ENCODE assay signal across 9 cellular contexts in the genomic region with DNA sequence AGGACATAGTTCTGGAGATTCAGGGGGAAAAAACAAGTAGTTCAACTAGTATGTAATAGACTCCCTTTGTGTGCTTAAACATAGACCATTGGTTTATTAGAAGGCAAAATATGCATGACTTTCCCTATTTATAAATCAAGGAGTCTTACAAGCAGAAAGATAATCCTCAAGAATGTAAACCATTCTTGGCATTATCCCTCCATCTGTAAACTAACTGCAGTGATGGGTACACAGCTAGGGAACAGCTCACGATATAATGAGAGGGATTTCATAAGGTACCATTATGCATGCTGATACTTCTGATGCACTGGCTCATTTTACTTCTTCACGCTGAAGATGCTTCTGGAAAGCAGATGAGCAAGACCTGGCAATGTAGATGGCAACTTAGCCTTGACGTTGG. TPM values are rescaled to one million over a fixed set of nuclear protein-coding genes. Genes with fewer than 3 reads are reported as not detected.
DNase-seq lines count a peak whose midpoint lies in the region; ATAC-seq, FAIRE-seq and TF ChIP-seq lines count a peak whose summit lies in the region.
"Had no signal": no experiment of that assay in that cellular context is flagged by ENCODE, and none has a peak within 500 bp of the region (broad histone marks: within the 10 kb centered on the region; RNA-seq: fewer than 3 reads in every experiment).

No MANE protein-coding gene starts in this region.

- no peak for TF ChIP-seq RAD21 in K562 (CRISPR knock-in tag; conservative IDR thresholded peaks at IDR 0.05 in 1 of 2, IDR thresholded peaks at IDR 0.05 in 1 of 2)

- H3K4me1 Mint-ChIP-seq in HFFc6 (ENCODE audit: low read depth) (peaks cover 70% of the 10 kb centered on the region), naive B cell (peaks cover 28 to 34% (median 34%) of the 10 kb centered on the region in 3 donors)

- H4K20me1 ChIP-seq in K562 (replicated peaks; ENCODE audit: control insufficient read depth, insufficient read depth, low read length) = no peaks in the 10 kb centered on the region

- TF ChIP-seq EP300 in K562 (IDR thresholded peaks at IDR 0.05; ENCODE audit: low read length) = no peak

- in situ Hi-C loops in K562 (cut with MboI) = no loop called here

- H3K27me3 Mint-ChIP-seq in HFFc6 (ENCODE audit: insufficient read depth) (peaks cover 7% of the 10 kb centered on the region), naive B cell (peaks cover 0 to 7% (median 4%) of the 10 kb centered on the region in 3 donors)

- CTCF ChIA-PET in K562 (lab: Yijun Ruan, JAX; ENCODE audit: low intra/inter-chr PET ratio) = no interaction called here

- no peaks in the 10 kb centered on the region for H3K27me3 ChIP-seq in K562 (ENCODE audit: control insufficient read depth in 2 of 2, insufficient read depth in 2 of 2, low read length in 2 of 2)
- H3K27me3 ChIP-seq in left lung = no peaks in the 10 kb centered on the region

- peak; percentile 89 for DNase-seq in AG10803 (ENCODE audit: low read depth)
- DNase-seq in HFFc6 = peak; percentile 88
- no peak for DNase-seq in K562 (ENCODE audit: extremely low read depth in 1 of 4, low spot score in 3 of 4)
- no peak for DNase-seq in naive B cell
- DNase-seq in NCI-H345 (lab: John Stamatoyannopoulos, UW) = no peak
- no peak for DNase-seq in left lung
- DNase-seq: islet precursor cell had no signal

- H3K27ac Mint-ChIP-seq in HFFc6 (peak overlapping the region; percentile 96), naive B cell (peak overlapping the region; percentile 50 to 100 (median 93))

- H3K4me1 ChIP-seq in K562 (replicated peaks in 1 of 2; ENCODE audit: control insufficient read depth in 2 of 2, insufficient read depth in 2 of 2, low read length in 2 of 2) (peaks cover 5 to 11% of the 10 kb centered on the region in 2 experiments; a peak in 4 of 5 replicates), left lung (peaks cover 18 to 38% of the 10 kb centered on the region in 2 donors)

- H2AFZ ChIP-seq in K562 (ENCODE audit: low read depth, low read length) = 0 out of 2 replicates have a peak overlapping the region, but pooled peaks have one; percentile 45

- H3K4me3 ChIP-seq in AG10803 (ENCODE audit: low read length) (peak overlapping the region; percentile 92), K562 (no peak overlapping the region), left lung (peak overlapping the region in 1 of 2 donors; percentile 77)

- H3K9me3 ChIP-seq in K562 (replicated peaks; ENCODE audit: control insufficient read depth, insufficient read depth, low read depth, low read length) = no peaks in the 10 kb centered on the region
- H3K9me3 ChIP-seq in left lung = no peaks in the 10 kb centered on the region

- no peaks in the 10 kb centered on the region for H3K9me3 Mint-ChIP-seq in HFFc6
- no peaks in the 10 kb centered on the region for H3K9me3 Mint-ChIP-seq in naive B cell

- BruUV-seq in K562 (replicated peaks; lab: Mats Ljungman, UMichigan) = no TSS peak

- no peak for ATAC-seq in K562
- no peak for ATAC-seq in naive B cell (ENCODE audit: low read depth in 2 of 2)
- no peak for ATAC-seq in GM21717 (IDR thresholded peaks at IDR 0.05; ENCODE audit: unreplicated experiment)
- no peak for ATAC-seq in left lung
- no peak for ATAC-seq in GM18867 (IDR thresholded peaks at IDR 0.05; ENCODE audit: unreplicated experiment)

- no peak for FAIRE-seq in K562 (lab: Jason Lieb, UNC)

- H3K27ac ChIP-seq in K562 (ENCODE audit: extremely low read depth, low read depth, low read length) = no peak overlapping the region
- no peak overlapping the region for H3K27ac ChIP-seq in left lung

- no peak for TF ChIP-seq POLR2A in K562 (conservative IDR thresholded peaks at IDR 0.05)

- 72% methylated on average over 3 of the region's 3 CpGs for WGBS in K562 (ENCODE audit: insufficient coverage, low coverage, missing lambda C conversion rate)

- H3K4me3 Mint-ChIP-seq in HFFc6 = peak overlapping the region; percentile 98
- H3K4me3 Mint-ChIP-seq in naive B cell = peak overlapping the region; percentile 93 to 100 (median 98)

- peaks cover 22% of the 10 kb centered on the region; the same call in 2 of the 3 replicates for H3K36me3 ChIP-seq in K562 (ENCODE audit: control insufficient read depth, insufficient read depth, low read length)
- H3K36me3 ChIP-seq in left lung = peaks cover 0 to 5% of the 10 kb centered on the region in 2 donors

- POLR2A ChIA-PET in K562 (lab: Yijun Ruan, JAX) = no interaction called here

- H3K4me2 ChIP-seq in K562 (ENCODE audit: insufficient read depth, low read length) = peak overlapping the region; percentile 99; the same call in 1 of the 2 replicates

- H3K9me1 ChIP-seq in K562 (ENCODE audit: control insufficient read depth, insufficient read depth, low read length) = peaks cover 3% of the 10 kb centered on the region

- TF ChIP-seq CTCF in AG10803 (conservative IDR thresholded peaks at IDR 0.05; ENCODE audit: low read length) (no peak), HFFc6 (IDR thresholded peaks at IDR 0.05) (no peak), K562 (IDR thresholded peaks at IDR 0.05 in 2 of 3, conservative IDR thresholded peaks at IDR 0.05 in 1 of 3; ENCODE audit: insufficient read depth in 2 of 3, low read depth in 1 of 3, low read length in 3 of 3) (no peak), left lung (IDR thresholded peaks at IDR 0.05) (no peak)

- no peak overlapping the region for H3K9ac ChIP-seq in K562 (ENCODE audit: insufficient read depth in 1 of 2, low read depth in 2 of 2, low read length in 2 of 2)

- H3K79me2 ChIP-seq in K562 (ENCODE audit: control insufficient read depth, insufficient read depth, low read length) = peaks cover 35% of the 10 kb centered on the region

- H3K36me3 Mint-ChIP-seq in HFFc6 (ENCODE audit: low read depth) (peaks cover 19% of the 10 kb centered on the region; the same call in 1 of the 2 replicates), naive B cell (no peaks in the 10 kb centered on the region)

- intact Hi-C loops in K562 (cut with micrococcal nuclease) (loop anchor here (10.0 kb wide), 1 partner anchor 1728 kb away; no protein-coding TSS in a partner anchor), left lung (cut with DNase I) (no loop called here)

RNA-seq across cellular contexts. Expression of a gene that starts 0.9 kb away (rescaled TPM):
- total RNA-seq in HFFc6 (2021; fragmentation: NEBNext Ultra II Directional; extraction: Animal tissue kit (Norgen Biotek cat#: 25700)) = 1 to 10 TPM in 3 of 6 experiments, under 1 TPM in 3; 0.71 to 2.2 (median 1.1) TPM
- 0.26 TPM in 1 of 2 replicates, not detected in the other for total RNA-seq in K562 (2011; cell fraction: chromatin; rRNA removed; ENCODE audit: low replicate concordance)
- total RNA-seq in K562 (2011; cell fraction: nucleolus; rRNA removed) = not detected in 2 replicates
- 0.99 TPM in 1 of 2 replicates, not detected in the other for total RNA-seq in K562 (2011; cell fraction: nucleoplasm; rRNA removed)
- total RNA-seq in K562 (2014; rRNA removed) (0.24 TPM in 1 of 2 replicates, not detected in the other), K562 (2014; rRNA removed; fragmentation: Illumina TruSeq; extraction: Trizol) (0.16 and 0.36 TPM in 2 replicates), K562 (2015; rRNA removed; fragmentation: Illumina TruSeq; extraction: Trizol) (0.26 and 0.43 TPM in 2 replicates), K562 (2021) (0.29 and 0.58 TPM in 2 replicates), left lung (1 to 10 TPM; 1.1 to 2.4 TPM)
- polyA plus RNA-seq in K562 (2011; rRNA removed) (0.23 and 0.25 TPM in 2 replicates), K562 (2014; fragmentation: Illumina TruSeq; extraction: Trizol) (0.07 and 0.48 TPM in 2 replicates), K562 (2014; fragmentation: Nextera tagmentation; extraction: Ambion mirVana) (under 1 TPM; 0.15 to 0.35 TPM), K562 (2014; rRNA removed) (0.08 and 0.11 TPM in 2 replicates), naive B cell (ENCODE audit: low read depth in 6 of 6) (10 to 100 TPM in 1 of 6 donors, 1 to 10 TPM in 5; 2.0 to 10.5 (median 3.6) TPM)
- polyA plus RNA-seq in K562 (2011; cell fraction: cytosol; rRNA removed) = 0.21 TPM in 1 of 2 replicates, not detected in the other
- 0.31 and 0.40 TPM in 2 replicates for polyA plus RNA-seq in K562 (2011; cell fraction: nucleus; rRNA removed)
- 0.22 and 0.26 TPM in 2 replicates for polyA plus RNA-seq in K562 (2012)
- 0.57 and 0.60 TPM in 2 replicates for polyA minus RNA-seq in K562 (2011; rRNA and poly(A)+ RNA removed)
- not detected in 2 replicates for polyA minus RNA-seq in K562 (2011; cell fraction: cytosol; rRNA and poly(A)+ RNA removed)
- polyA minus RNA-seq in K562 (2011; cell fraction: nucleus; rRNA and poly(A)+ RNA removed) = 0.13 and 0.44 TPM in 2 replicates

RNA-seq across cellular contexts. Expression of a gene that starts 1.6 kb away (rescaled TPM):
- 10 to 100 TPM; 34.1 to 42.4 (median 40.6) TPM for total RNA-seq in HFFc6 (2021; fragmentation: NEBNext Ultra II Directional; extraction: Animal tissue kit (Norgen Biotek cat#: 25700))
- total RNA-seq in K562 (2011; cell fraction: chromatin; rRNA removed; ENCODE audit: low replicate concordance) = 57.0 and 80.6 TPM in 2 replicates
- 44.4 and 51.5 TPM in 2 replicates for total RNA-seq in K562 (2011; cell fraction: nucleolus; rRNA removed)
- total RNA-seq in K562 (2011; cell fraction: nucleoplasm; rRNA removed) = 66.5 and 69.2 TPM in 2 replicates
- total RNA-seq in K562 (2014; rRNA removed) (90.7 and 94.0 TPM in 2 replicates), K562 (2014; rRNA removed; fragmentation: Illumina TruSeq; extraction: Trizol) (56.2 and 67.4 TPM in 2 replicates), K562 (2015; rRNA removed; fragmentation: Illumina TruSeq; extraction: Trizol) (60.4 and 66.1 TPM in 2 replicates), K562 (2021) (54.7 and 64.6 TPM in 2 replicates), left lung (10 to 100 TPM; 22.1 to 35.1 TPM)
- polyA plus RNA-seq in K562 (2011; rRNA removed) (56.8 and 75.7 TPM in 2 replicates), K562 (2014; fragmentation: Illumina TruSeq; extraction: Trizol) (83.3 and 84.8 TPM in 2 replicates), K562 (2014; fragmentation: Nextera tagmentation; extraction: Ambion mirVana) (100 to 1,000 TPM; 187 to 229 TPM), K562 (2014; rRNA removed) (114 and 154 TPM in 2 replicates), naive B cell (ENCODE audit: low read depth in 6 of 6) (10 to 100 TPM; 16.0 to 28.3 (median 19.3) TPM)
- polyA plus RNA-seq in K562 (2011; cell fraction: cytosol; rRNA removed) = 33.1 and 51.2 TPM in 2 replicates
- 62.3 and 82.0 TPM in 2 replicates for polyA plus RNA-seq in K562 (2011; cell fraction: nucleus; rRNA removed)
- polyA plus RNA-seq in K562 (2012) = 32.8 and 87.1 TPM in 2 replicates
- polyA minus RNA-seq in K562 (2011; rRNA and poly(A)+ RNA removed) = 58.6 and 78.6 TPM in 2 replicates
- polyA minus RNA-seq in K562 (2011; cell fraction: cytosol; rRNA and poly(A)+ RNA removed) = 20.8 and 22.0 TPM in 2 replicates
- 22.3 and 50.8 TPM in 2 replicates for polyA minus RNA-seq in K562 (2011; cell fraction: nucleus; rRNA and poly(A)+ RNA removed)

Comparison
In these comparisons a context has a peak if more than half of its experiments do, and no peak if none do; other contexts are left out.
1. DNase-seq: peak in AG10803 (single experiment) and HFFc6 (single experiment); none in K562 (0 of 4), naive B cell (single experiment), NCI-H345 (single experiment) and left lung (0 of 2).